23 cellular contexts compared by ENCODE assay signal in the genomic region with DNA sequence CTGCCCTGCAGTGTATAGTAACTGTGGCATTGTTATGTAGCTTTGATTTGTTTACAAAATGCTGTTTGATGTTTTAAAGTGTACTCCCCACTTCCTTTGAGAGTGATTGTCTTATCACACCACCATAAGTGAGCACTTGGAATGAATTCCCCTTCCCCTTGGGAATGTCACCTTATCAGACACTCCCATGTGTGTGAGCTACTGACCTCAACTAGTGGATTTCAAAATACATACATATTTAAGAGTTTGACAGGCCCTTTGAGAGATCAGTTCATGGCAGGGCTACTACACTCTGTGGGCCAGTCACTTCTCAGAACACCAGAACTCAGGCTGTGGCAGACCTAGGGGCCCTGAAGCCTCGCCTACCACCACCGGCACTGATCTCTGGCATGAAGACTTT.
"Had no signal": no experiment of that assay in that cellular context is flagged by ENCODE, and none has a peak within 500 bp of the region (broad histone marks: within the 10 kb centered on the region; RNA-seq: fewer than 3 reads in every experiment).

No MANE protein-coding gene starts in this region.

- H3K4me1 ChIP-seq: colonic mucosa, esophagus muscularis mucosa, foreskin keratinocyte, gastroesophageal sphincter, heart left ventricle, left lung, neural progenitor cell, psoas muscle, sigmoid colon, stomach, testis, tibial artery had no signal

- H3K9ac ChIP-seq: neural progenitor cell had no signal

- H3K27me3 ChIP-seq: colonic mucosa, esophagus muscularis mucosa, foreskin keratinocyte, gastroesophageal sphincter, heart left ventricle, hepatocyte, left lung, neural progenitor cell, sigmoid colon, stomach, testis, tibial artery had no signal

- DNase-seq: colonic mucosa; effector CD8-positive, alpha-beta T cell; foreskin keratinocyte; heart left ventricle; left cardiac atrium; left lung; mesenchymal stem cell; midbrain; naive thymus-derived CD4-positive, alpha-beta T cell; psoas muscle; right cardiac atrium; sigmoid colon; stimulated activated CD4-positive, alpha-beta T cell treated with anti-CD3 and anti-CD28 coated beads, Interleukin-2, amount 100 ng/mL, for 24 hours; stimulated activated CD4-positive, alpha-beta T cell treated with anti-CD3 and anti-CD28 coated beads, Interleukin-4, amount 100 ng/mL, for 24 hours; stimulated activated naive CD4-positive, alpha-beta T cell treated with Interleukin-2 at 50 U/mL for 16 hours; stomach; testis; tibial artery had no signal

- H3K4me3 ChIP-seq: colonic mucosa, esophagus muscularis mucosa, gastroesophageal sphincter, heart left ventricle, hepatocyte, left lung, neural progenitor cell, psoas muscle, sigmoid colon, stomach, testis, tibial artery had no signal

- H3K36me3 ChIP-seq: colonic mucosa, esophagus muscularis mucosa, gastroesophageal sphincter, heart left ventricle, left lung, neural progenitor cell, sigmoid colon, stomach, tibial artery had no signal

- H3K9me3 ChIP-seq: colonic mucosa, esophagus muscularis mucosa, gastroesophageal sphincter, heart left ventricle, left lung, psoas muscle, sigmoid colon, stomach, testis, tibial artery had no signal

- ATAC-seq: foreskin keratinocyte; gastroesophageal sphincter; heart left ventricle; left cardiac atrium; left lung; naive thymus-derived CD4-positive, alpha-beta T cell; psoas muscle; right cardiac atrium; stimulated activated effector memory CD8-positive, alpha-beta T cell treated with anti-CD3 and anti-CD28 coated beads, Interleukin-12 subunit alpha, Interleukin-12 subunit beta, amount 100 ng/mL, for 72 hours had no signal
